ENCODE assay signal across 10 cellular contexts in the genomic region with DNA sequence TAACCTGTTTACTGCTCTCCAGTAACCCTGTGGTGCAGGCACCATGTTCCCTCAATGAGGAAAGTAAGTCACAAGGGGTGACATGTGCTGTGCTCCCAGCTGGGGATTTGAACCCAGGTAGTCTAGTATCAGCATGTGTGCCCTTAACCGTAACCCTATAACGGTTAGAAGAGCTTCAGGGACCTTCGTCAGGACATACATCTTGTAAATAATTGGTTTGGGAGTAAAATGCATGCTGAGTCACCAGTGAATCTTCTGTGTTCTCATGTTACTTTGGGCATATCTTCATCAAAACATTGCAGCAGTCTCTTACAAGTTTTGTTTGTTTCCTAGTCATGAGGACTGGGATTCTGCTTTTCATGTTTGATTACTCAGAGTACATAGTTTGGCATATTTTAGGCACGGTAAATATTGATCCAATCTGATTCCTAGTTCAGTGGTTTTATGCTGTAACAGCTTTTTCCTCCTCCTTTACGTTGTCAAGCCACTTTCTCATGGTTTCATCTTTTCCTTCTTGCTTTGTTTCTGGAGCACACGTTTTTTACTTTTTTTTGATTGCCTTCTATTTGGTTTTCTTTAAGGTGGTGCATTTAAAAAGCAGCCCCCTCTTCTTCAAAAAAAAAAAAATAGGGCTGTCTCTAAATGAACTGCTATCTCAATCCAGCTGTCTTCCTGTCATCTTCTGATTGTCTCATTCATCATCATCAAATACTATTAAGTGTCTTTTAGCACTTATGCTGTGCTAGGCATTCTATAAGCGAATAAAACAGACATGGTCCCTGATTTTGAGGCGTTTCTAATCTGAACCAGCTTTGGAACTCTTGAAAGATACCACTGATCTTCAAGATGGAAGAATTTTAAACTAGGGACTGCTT. TPM values are rescaled to one million over a fixed set of nuclear protein-coding genes. Genes with fewer than 3 reads are reported as not detected.
DNase-seq lines count a peak whose midpoint lies in the region; ATAC-seq and TF ChIP-seq lines count a peak whose summit lies in the region.
"Had no signal": no experiment of that assay in that cellular context is flagged by ENCODE, and none has a peak within 500 bp of the region (broad histone marks: within the 10 kb centered on the region; RNA-seq: fewer than 3 reads in every experiment).

No MANE protein-coding gene starts in this region.

- H3K4me3 ChIP-seq in PC-3 (ENCODE audit: low read length) (peak overlapping the region; percentile 25; the same call in 1 of the 2 replicates), esophagus squamous epithelium (no peak overlapping the region), gastrocnemius medialis (no peak overlapping the region)
- H3K4me3 ChIP-seq: coronary artery had no signal

- 43 to 53% methylated on average over 8 of the region's 8 CpGs for WGBS in esophagus squamous epithelium, 2 donors

- CTCF ChIA-PET in PC-3 (lab: Charles Lee) = no interaction called here

- no peaks in the 10 kb centered on the region for H3K79me2 ChIP-seq in PC-3 (ENCODE audit: low read length)

- peak overlapping the region; percentile 32 for H3K9ac ChIP-seq in PC-3 (ENCODE audit: low read length)

- H4K20me1 ChIP-seq in PC-3 (ENCODE audit: low read length) = no peaks in the 10 kb centered on the region

- no peaks in the 10 kb centered on the region for H3K27me3 ChIP-seq in PC-3 (ENCODE audit: low read length)
- H3K27me3 ChIP-seq in esophagus squamous epithelium = no peaks in the 10 kb centered on the region
- no peaks in the 10 kb centered on the region for H3K27me3 ChIP-seq in gastrocnemius medialis

- H3F3A ChIP-seq in PC-3 (ENCODE audit: low read length, unreplicated experiment) = peaks cover 4% of the 10 kb centered on the region

- DNase-seq in NCI-H2107 treated with DMSO at 0.1 percent for 48 hours (lab: John Stamatoyannopoulos, UW; ENCODE audit: unreplicated experiment) (peak; percentile 6), NCI-H2107 (lab: John Stamatoyannopoulos, UW) (no peak), PC-3 (peak; percentile 94), esophagus squamous epithelium (lab: John Stamatoyannopoulos, UW) (no peak), gastrocnemius medialis (peak in 1 of 2 donors; percentile 44), SIG-M5 treated with dmso at 0.1 percent for 504 hours (lab: John Stamatoyannopoulos, UW; ENCODE audit: unreplicated experiment) (no peak)
- no peak for DNase-seq in stimulated activated CD4-positive, alpha-beta T cell treated with anti-CD3 and anti-CD28 coated beads, Interleukin-1b, Interleukin-23, amount 100 ng/mL, for 48 hours
- no peak for DNase-seq in activated CD4-positive, CD25-positive, alpha-beta regulatory T cell (lab: John Stamatoyannopoulos, UW)
- DNase-seq: activated CD4-positive, alpha-beta memory T cell treated with anti-CD3 and anti-CD28 coated beads, Interleukin-2, amount 10 ng/mL, durations not matched to agents 7 days and 5 days had no signal

- no peak for TF ChIP-seq POLR2A in esophagus squamous epithelium (IDR thresholded peaks at IDR 0.05)
- TF ChIP-seq POLR2A in gastrocnemius medialis (IDR thresholded peaks at IDR 0.05) = no peak

- BruUV-seq in PC-3 (replicated peaks; lab: Mats Ljungman, UMichigan) = no TSS peak

- no peaks in the 10 kb centered on the region for H3K9me2 ChIP-seq in PC-3 (replicated peaks; ENCODE audit: low read length)

- intact Hi-C loops in PC-3 (cut with micrococcal nuclease) = loop anchor here (2.0 kb wide), 1 partner anchor 17 kb away; no protein-coding TSS in a partner anchor
- intact Hi-C loops in esophagus squamous epithelium (cut with DNase I) = no loop called here
- intact Hi-C loops in gastrocnemius medialis (cut with DNase I; ENCODE audit: low total_unique reads) = loop anchor here (2.0 kb wide), 1 partner anchor 51 kb away; the partner anchor contains the start of gene CLIP4

- peak overlapping the region; percentile 82 for H3K27ac ChIP-seq in PC-3 (ENCODE audit: low read length)
- peak overlapping the region in 3 of 4 donors; percentile 0 to 55 (median 34) for H3K27ac ChIP-seq in esophagus squamous epithelium
- H3K27ac ChIP-seq in gastrocnemius medialis = peak overlapping the region; percentile 72 to 87 (median 80)
- H3K27ac ChIP-seq: coronary artery had no signal

- peak; percentile 95 for ATAC-seq in PC-3
- ATAC-seq in gastrocnemius medialis = peak; percentile 63 to 90

- in situ Hi-C loops in gastrocnemius medialis (cut with MboI; ENCODE audit: low sequenced_read_pairs in 4 of 4) = no loop called here

- H3K36me3 ChIP-seq in PC-3 (ENCODE audit: low read depth, low read length) (peaks cover 5% of the 10 kb centered on the region; the same call in 1 of the 2 replicates), esophagus squamous epithelium (peaks cover 4 to 73% (median 6%) of the 10 kb centered on the region in 3 donors), gastrocnemius medialis (peaks cover 0 to 18% of the 10 kb centered on the region in 2 donors)

- TF ChIP-seq CTCF in PC-3 (conservative IDR thresholded peaks at IDR 0.05; ENCODE audit: low read depth, low read length) (no peak), esophagus squamous epithelium (IDR thresholded peaks at IDR 0.05) (no peak), gastrocnemius medialis (IDR thresholded peaks at IDR 0.05 in 4 of 5, conservative IDR thresholded peaks at IDR 0.05 in 1 of 5) (no peak)

- H3K4me1 ChIP-seq in PC-3 (ENCODE audit: insufficient read depth, low read length) (peaks cover 24% of the 10 kb centered on the region), esophagus squamous epithelium (peaks cover 0 to 18% (median 2%) of the 10 kb centered on the region in 3 donors), gastrocnemius medialis (peaks cover 22 to 26% of the 10 kb centered on the region in 2 donors)

- H2AFZ ChIP-seq in PC-3 (ENCODE audit: low read length) = no peak overlapping the region

- H3K4me2 ChIP-seq in PC-3 (ENCODE audit: low read length) = peak overlapping the region; percentile 73

- POLR2A ChIA-PET in PC-3 (lab: Charles Lee; ENCODE audit: unreplicated experiment) = no interaction called here

- H3K9me3 ChIP-seq in PC-3 (ENCODE audit: low read length) (no peaks in the 10 kb centered on the region), esophagus squamous epithelium (no peaks in the 10 kb centered on the region), gastrocnemius medialis (no peaks in the 10 kb centered on the region)

RNA-seq across cellular contexts. Expression of gene CLIP4, which starts 50.4 kb away (rescaled TPM):
- total RNA-seq in PC-3 (2014; rRNA removed) (24.2 and 25.1 TPM in 2 replicates), esophagus squamous epithelium (10 to 100 TPM; 39.7 to 85.3 (median 46.5) TPM), gastrocnemius medialis (100 to 1,000 TPM; 200 to 422 (median 265) TPM)

Comparison
In these comparisons a context has a peak if more than half of its experiments do, and no peak if none do; other contexts are left out.
1. DNase-seq: peak in NCI-H2107 treated with DMSO at 0.1 percent for 48 hours (single experiment) and PC-3 (single experiment); none in NCI-H2107 (single experiment), esophagus squamous epithelium (single experiment), stimulated activated CD4-positive, alpha-beta T cell treated with anti-CD3 and anti-CD28 coated beads, Interleukin-1b, Interleukin-23, amount 100 ng/mL, for 48 hours (single experiment), activated CD4-positive, CD25-positive, alpha-beta regulatory T cell (0 of 4) and SIG-M5 treated with dmso at 0.1 percent for 504 hours (single experiment).
2. Peak in every context shown above with its lines, with median percentiles within 50 percentile points of each other: H3K27ac ChIP-seq.